2 cellular contexts compared by ENCODE assay signal in the genomic region with DNA sequence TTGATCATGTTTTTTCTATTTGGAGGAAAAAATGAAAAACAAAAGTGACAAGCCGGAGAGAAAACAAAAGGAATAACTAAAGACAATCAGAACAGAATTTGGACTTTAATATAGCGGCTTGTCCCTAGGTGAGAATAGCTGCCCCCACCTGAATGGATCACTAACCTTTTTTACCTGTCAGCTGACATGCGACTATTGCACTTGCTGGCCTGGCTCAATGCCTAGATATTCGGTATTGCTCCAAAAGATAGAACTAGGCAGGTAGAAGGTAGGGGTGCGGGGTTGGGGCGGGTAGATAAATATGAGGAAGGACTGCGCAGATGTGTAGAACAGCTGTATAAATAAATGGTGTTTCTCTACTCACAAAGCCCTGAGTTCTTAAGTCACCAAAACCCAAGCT.
TF ChIP-seq lines count a peak whose summit lies in the region.

No MANE protein-coding gene starts in this region.

TF ChIP-seq in liver, 16 proteins besides CTCF, POLR2A, EP300 and RAD21:
- TF ChIP-seq HNF4A (conservative IDR thresholded peaks at IDR 0.05): peak; percentile 23 to 46
- TF ChIP-seq RXRA (IDR thresholded peaks at IDR 0.05): peak in 1 of 2 donors; percentile 12
- no peak for TF ChIP-seq MAX (IDR thresholded peaks at IDR 0.05)

TF ChIP-seq in HepG2, 621 proteins besides CTCF, POLR2A, EP300 and RAD21:
- TF ChIP-seq ZNF362 (CRISPR knock-in tag; IDR thresholded peaks at IDR 0.05; ENCODE audit: borderline replicate concordance): no peak
- TF ChIP-seq ATF1 (CRISPR knock-in tag; IDR thresholded peaks at IDR 0.05): no peak
- no peak for TF ChIP-seq RARA (CRISPR knock-in tag; IDR thresholded peaks at IDR 0.05)
- TF ChIP-seq ZSCAN21 (CRISPR knock-in tag; IDR thresholded peaks at IDR 0.05; ENCODE audit: borderline replicate concordance): no peak
- no peak for TF ChIP-seq HNRNPL (IDR thresholded peaks at IDR 0.05; ENCODE audit: low read depth, low read length)
- no peak for TF ChIP-seq ZNF780A (CRISPR knock-in tag; IDR thresholded peaks at IDR 0.05)
- TF ChIP-seq ZNF766 (CRISPR knock-in tag; IDR thresholded peaks at IDR 0.05; ENCODE audit: borderline replicate concordance): no peak
- TF ChIP-seq SNRNP70 (IDR thresholded peaks at IDR 0.05; ENCODE audit: low read depth, low read length): no peak
- no peak for TF ChIP-seq ZNF777 (CRISPR knock-in tag; IDR thresholded peaks at IDR 0.05)
- TF ChIP-seq SCMH1 (CRISPR knock-in tag; IDR thresholded peaks at IDR 0.05; ENCODE audit: borderline replicate concordance): no peak
- TF ChIP-seq ATF7 (IDR thresholded peaks at IDR 0.05): no peak
- no peak for TF ChIP-seq ATF7 (CRISPR knock-in tag; IDR thresholded peaks at IDR 0.05)
- TF ChIP-seq, protein P1, sequence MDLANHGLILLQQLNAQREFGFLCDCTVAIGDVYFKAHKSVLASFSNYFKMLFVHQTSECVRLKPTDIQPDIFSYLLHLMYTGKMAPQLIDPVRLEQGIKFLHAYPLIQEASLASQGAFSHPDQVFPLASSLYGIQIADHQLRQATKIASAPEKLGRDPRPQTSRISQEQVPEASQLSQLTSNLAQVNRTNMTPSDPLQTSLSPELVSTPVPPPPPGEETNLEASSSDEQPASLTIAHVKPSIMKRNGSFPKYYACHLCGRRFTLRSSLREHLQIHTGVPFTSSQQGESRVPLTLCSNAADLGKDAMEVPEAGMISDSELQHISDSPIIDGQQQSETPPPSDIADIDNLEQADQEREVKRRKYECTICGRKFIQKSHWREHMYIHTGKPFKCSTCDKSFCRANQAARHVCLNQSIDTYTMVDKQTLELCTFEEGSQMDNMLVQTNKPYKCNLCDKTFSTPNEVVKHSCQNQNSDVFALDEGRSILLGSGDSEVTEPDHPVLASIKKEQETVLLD (CRISPR knock-in tag; IDR thresholded peaks at IDR 0.05; ENCODE audit: low read depth): no peak
- TF ChIP-seq SOX13 (IDR thresholded peaks at IDR 0.05): no peak
- no peak for TF ChIP-seq SOX13 (CRISPR knock-in tag; conservative IDR thresholded peaks at IDR 0.05 in 1 of 2, IDR thresholded peaks at IDR 0.05 in 1 of 2)
- no peak for TF ChIP-seq ZNF292 (CRISPR knock-in tag; IDR thresholded peaks at IDR 0.05; ENCODE audit: borderline replicate concordance, low read depth)
- no peak for TF ChIP-seq ZNF607 (CRISPR knock-in tag; IDR thresholded peaks at IDR 0.05; ENCODE audit: borderline replicate concordance)
- no peak for TF ChIP-seq RXRA (CRISPR knock-in tag; IDR thresholded peaks at IDR 0.05)
- TF ChIP-seq NR2F2 (IDR thresholded peaks at IDR 0.05; ENCODE audit: borderline replicate concordance, low read depth): no peak
- TF ChIP-seq LCORL (IDR thresholded peaks at IDR 0.05): no peak
- TF ChIP-seq LCORL (CRISPR knock-in tag; IDR thresholded peaks at IDR 0.05): no peak
- no peak for TF ChIP-seq TEAD2 (CRISPR knock-in tag; IDR thresholded peaks at IDR 0.05)
